9 cellular contexts compared by ENCODE assay signal in the genomic region with DNA sequence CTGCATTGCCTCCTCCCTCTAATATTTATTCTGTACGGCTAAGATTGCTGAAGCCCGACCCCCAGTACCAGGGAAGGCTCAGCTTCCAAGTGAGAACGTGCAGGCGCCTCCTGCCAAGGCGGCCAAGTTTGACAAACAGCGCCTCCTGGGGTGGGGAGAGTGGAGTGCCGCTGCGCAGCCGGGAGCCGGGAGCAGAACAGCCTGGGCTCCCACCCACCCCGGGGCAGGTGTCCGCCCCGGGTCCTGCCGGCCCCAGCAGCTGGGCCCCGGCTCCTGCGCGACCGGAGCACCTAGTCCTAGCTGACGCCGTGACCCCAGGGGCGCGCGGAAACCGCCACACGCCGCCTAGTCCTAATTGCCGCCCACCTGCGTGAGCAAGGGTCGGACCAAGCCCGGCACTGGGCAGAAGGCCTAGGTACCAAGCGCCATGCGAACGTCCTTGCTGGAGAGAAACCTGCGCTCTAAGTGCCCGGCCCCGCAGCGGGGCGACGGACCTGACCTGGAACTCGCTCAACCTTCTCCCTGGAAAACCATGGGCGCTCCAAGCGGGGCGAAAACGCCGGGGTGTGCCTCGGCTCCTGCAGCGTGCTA. TPM values are rescaled to one million over a fixed set of nuclear protein-coding genes. Genes with fewer than 3 reads are reported as not detected.
DNase-seq lines count a peak whose midpoint lies in the region; ATAC-seq and TF ChIP-seq lines count a peak whose summit lies in the region.
"Had no signal": no experiment of that assay in that cellular context is flagged by ENCODE, and none has a peak within 500 bp of the region (broad histone marks: within the 10 kb centered on the region; RNA-seq: fewer than 3 reads in every experiment).

No MANE protein-coding gene starts in this region.

- no peaks in the 10 kb centered on the region for H3K9me3 ChIP-seq in suprapubic skin
- H3K9me3 ChIP-seq: neutrophil had no signal

- no peak for TF ChIP-seq POLR2A in suprapubic skin (IDR thresholded peaks at IDR 0.05)

- H3K27ac Mint-ChIP-seq in activated CD4-positive, alpha-beta T cell treated with anti-CD3 and anti-CD28 coated beads, Interleukin-2, amount 10 ng/mL, durations not matched to agents 7 days and 5 days, result no peak overlapping the region

- H3K4me1 ChIP-seq in suprapubic skin, result peaks cover 62% of the 10 kb centered on the region

- TF ChIP-seq EP300 in suprapubic skin (IDR thresholded peaks at IDR 0.05), result no peak

- H3K27me3 ChIP-seq in suprapubic skin, result peaks cover 98% of the 10 kb centered on the region

- H3K4me3 ChIP-seq in suprapubic skin, result peak overlapping the region; percentile 25

- no peak overlapping the region for H3K27ac ChIP-seq in suprapubic skin
- H3K27ac ChIP-seq: neutrophil had no signal

- POLR2A ChIA-PET in activated CD4-positive, alpha-beta T cell treated with anti-CD3 and anti-CD28 coated beads, Interleukin-2, amount 10 ng/mL, durations not matched to agents 7 days and 5 days (lab: Charles Lee), result no interaction called here

- ATAC-seq in HG02763 (IDR thresholded peaks at IDR 0.05; ENCODE audit: unreplicated experiment) (no peak), GM18511 (IDR thresholded peaks at IDR 0.05; ENCODE audit: unreplicated experiment) (no peak)

- H3K9me3 Mint-ChIP-seq in activated CD4-positive, alpha-beta T cell treated with anti-CD3 and anti-CD28 coated beads, Interleukin-2, amount 10 ng/mL, durations not matched to agents 7 days and 5 days, result no peaks in the 10 kb centered on the region

- no peak for DNase-seq in activated CD4-positive, alpha-beta T cell treated with anti-CD3 and anti-CD28 coated beads, Interleukin-2, amount 10 ng/mL, durations not matched to agents 7 days and 5 days
- no peak for DNase-seq in activated CD4-positive, alpha-beta T cell treated with anti-CD3 and anti-CD28 coated beads for 4 hours
- DNase-seq in activated T-cell treated with anti-CD3 and anti-CD28 coated beads, Interleukin-2, amount 50 U/mL, for 48 hours, result peak; percentile 77 to 79
- DNase-seq in iPS-NIHi7 (ENCODE audit: extremely low spot score) (peak; percentile 78), suprapubic skin (ENCODE audit: low spot score in 2 of 2) (peak in 1 of 2 donors; percentile 80), DMS53 (lab: John Stamatoyannopoulos, UW) (no peak)

- H3K4me1 Mint-ChIP-seq in activated CD4-positive, alpha-beta T cell treated with anti-CD3 and anti-CD28 coated beads, Interleukin-2, amount 10 ng/mL, durations not matched to agents 7 days and 5 days, result peaks cover 13% of the 10 kb centered on the region

- peak; percentile 47 to 63 for TF ChIP-seq CTCF in suprapubic skin (IDR thresholded peaks at IDR 0.05)

- peak overlapping the region; percentile 5 for H3K4me3 Mint-ChIP-seq in activated CD4-positive, alpha-beta T cell treated with anti-CD3 and anti-CD28 coated beads, Interleukin-2, amount 10 ng/mL, durations not matched to agents 7 days and 5 days

- H3K36me3 ChIP-seq in suprapubic skin, result no peaks in the 10 kb centered on the region
- H3K36me3 ChIP-seq: neutrophil had no signal

- H3K36me3 Mint-ChIP-seq in activated CD4-positive, alpha-beta T cell treated with anti-CD3 and anti-CD28 coated beads, Interleukin-2, amount 10 ng/mL, durations not matched to agents 7 days and 5 days (ENCODE audit: low read depth), result peaks cover 5% of the 10 kb centered on the region

- CTCF ChIA-PET in activated CD4-positive, alpha-beta T cell treated with anti-CD3 and anti-CD28 coated beads, Interleukin-2, amount 10 ng/mL, durations not matched to agents 7 days and 5 days (lab: Charles Lee), result interaction anchor here (1.3 kb wide), 1 partner anchor 18 kb away, joined by 3 read pairs; no protein-coding TSS in a partner anchor

- WGBS in suprapubic skin, result 2% methylated on average over 44 of the region's 47 CpGs

- H3K27me3 Mint-ChIP-seq in activated CD4-positive, alpha-beta T cell treated with anti-CD3 and anti-CD28 coated beads, Interleukin-2, amount 10 ng/mL, durations not matched to agents 7 days and 5 days, result peaks cover 66% of the 10 kb centered on the region

RNA-seq across cellular contexts. Expression of a gene that starts 5.0 kb away (rescaled TPM):
- not detected for total RNA-seq in activated CD4-positive, alpha-beta T cell treated with anti-CD3 and anti-CD28 coated beads, Interleukin-2, amount 10 ng/mL, durations not matched to agents 7 days and 5 days
- 1 to 10 TPM; 1.4 to 4.2 (median 2.4) TPM for total RNA-seq in suprapubic skin

Comparison
In these comparisons a context has a peak if more than half of its experiments do, and no peak if none do; other contexts are left out.
1. DNase-seq: peak in activated T-cell treated with anti-CD3 and anti-CD28 coated beads, Interleukin-2, amount 50 U/mL, for 48 hours (2 of 2) and iPS-NIHi7 (single experiment); none in activated CD4-positive, alpha-beta T cell treated with anti-CD3 and anti-CD28 coated beads, Interleukin-2, amount 10 ng/mL, durations not matched to agents 7 days and 5 days (single experiment), activated CD4-positive, alpha-beta T cell treated with anti-CD3 and anti-CD28 coated beads for 4 hours (0 of 2) and DMS53 (single experiment).